Comparison of ENCODE assay signal across 7 cellular contexts in genomic region chr15:57557267-57557666, GRCh38. TPM values are rescaled to one million over a fixed set of nuclear protein-coding genes. Genes with fewer than 3 reads are reported as not detected.
"Had no signal": no experiment of that assay in that cellular context is flagged by ENCODE, and none has a peak within 500 bp of the region (broad histone marks: within the 10 kb centered on the region; RNA-seq: fewer than 3 reads in every experiment).

No MANE protein-coding gene starts in this region.

- ATAC-seq: HCT116, HepG2 had no signal

- DNase-seq: GM23248, GOT3, H7, HFFc6, KBM-7 had no signal

RNA-seq across cellular contexts. Expression of gene MYZAP, which starts 34.4 kb away (rescaled TPM):
- total RNA-seq: GM23248, HepG2 had no signal
